In the genomic region with DNA sequence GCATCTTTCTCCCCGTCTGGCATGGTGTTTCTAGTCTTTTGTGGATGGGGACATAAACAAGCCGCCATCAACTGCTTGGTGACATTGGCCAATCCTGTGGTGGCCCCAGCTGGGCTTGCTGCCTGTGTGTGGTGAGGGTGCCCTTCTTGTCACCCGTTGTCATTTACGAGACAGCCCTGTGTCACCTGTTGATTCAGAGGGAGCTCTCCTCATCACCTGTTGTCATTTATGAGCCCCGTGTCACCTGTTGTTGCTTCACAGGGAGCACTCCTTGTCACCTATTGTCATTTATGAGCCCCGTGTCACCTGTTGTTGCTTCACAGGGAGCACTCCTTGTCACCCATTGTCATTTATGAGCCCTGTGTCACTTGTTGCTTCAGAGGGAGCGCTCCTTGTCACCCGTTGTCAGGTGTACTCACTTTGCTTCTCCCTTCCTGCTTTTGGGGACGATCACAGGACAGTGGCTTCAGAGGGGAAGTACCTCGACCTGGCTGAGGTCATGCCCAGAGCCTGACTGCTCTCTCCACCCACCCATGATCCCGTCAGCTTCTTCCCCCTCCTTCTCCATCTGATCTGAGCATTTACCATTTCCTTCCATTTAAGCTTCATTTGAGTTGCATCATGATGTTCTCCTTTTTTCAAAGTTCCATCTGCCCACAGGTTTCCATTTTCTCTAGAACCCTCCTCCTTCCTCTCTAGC, we compare ENCODE assay signal across 8 cellular contexts. TPM values are rescaled to one million over a fixed set of nuclear protein-coding genes. Genes with fewer than 3 reads are reported as not detected.
A peak's percentile ranks its signal among the peaks of the same experiment; 100 is the strongest.
DNase-seq lines count a peak whose midpoint lies in the region; ATAC-seq and TF ChIP-seq lines count a peak whose summit lies in the region.

No MANE protein-coding gene starts in this region.

- no peak for TF ChIP-seq RAD21 in HCT116 (IDR thresholded peaks at IDR 0.05; ENCODE audit: low read depth)

- peak overlapping the region; percentile 91 for H3K27ac Mint-ChIP-seq in activated CD8-positive, alpha-beta T cell treated with anti-CD3 and anti-CD28 coated beads for 36 hours

- H3K9me2 ChIP-seq in HCT116 (ENCODE audit: insufficient read depth) (no peaks in the 10 kb centered on the region), hepatocyte (replicated peaks; ENCODE audit: insufficient read depth) (no peaks in the 10 kb centered on the region)

- ATAC-seq in HCT116 (no peak), GM18873 (IDR thresholded peaks at IDR 0.05; ENCODE audit: low FRiP score, unreplicated experiment) (no peak)
- peak; percentile 75 for ATAC-seq in activated CD8-positive, alpha-beta T cell treated with anti-CD3 and anti-CD28 coated beads for 36 hours

- RAD21 ChIA-PET in HCT116 (lab: Charles Lee; ENCODE audit: low non-redundant PET in 1 of 2, low total read pairs in 2 of 2, uncharacterized antibody in 2 of 2, unreplicated experiment in 2 of 2), result interaction anchor here (0.6 to 1.0 kb wide), 3 partner anchors 77 to 101 kb away, joined by 3 read pairs; no protein-coding TSS in a partner anchor

- no peak for TF ChIP-seq CTCF in HCT116 (IDR thresholded peaks at IDR 0.05 in 2 of 3, conservative IDR thresholded peaks at IDR 0.05 in 1 of 3; ENCODE audit: borderline replicate concordance in 1 of 3, insufficient read depth in 1 of 3, low read depth in 2 of 3, low read length in 2 of 3)
- TF ChIP-seq CTCF in activated CD8-positive, alpha-beta T cell treated with anti-CD3 and anti-CD28 coated beads for 36 hours (IDR thresholded peaks at IDR 0.05), result no peak
- no peak for TF ChIP-seq CTCF in hepatocyte (IDR thresholded peaks at IDR 0.05; ENCODE audit: poor library complexity)

- no TSS peak for BruUV-seq in HCT116 (replicated peaks; lab: Mats Ljungman, UMichigan)

- DNase-seq in GF-D8 (lab: John Stamatoyannopoulos, UW), result peak; percentile 98
- no peak for DNase-seq in HCT116 (ENCODE audit: low read depth, low spot score)
- peak; percentile 44 for DNase-seq in NCI-H146 treated with DMSO at 0.1 percent for 48 hours (lab: John Stamatoyannopoulos, UW; ENCODE audit: unreplicated experiment)
- DNase-seq in activated CD8-positive, alpha-beta T cell treated with anti-CD3 and anti-CD28 coated beads for 36 hours, result peak; percentile 83
- DNase-seq in hepatocyte (ENCODE audit: low spot score), result peak; percentile 32
- DNase-seq in stimulated activated CD8-positive, alpha-beta memory T cell treated with anti-CD3 and anti-CD28 coated beads, Interleukin-7, amount 100 ng/mL, for 4 hours (ENCODE audit: low read depth in 2 of 2), result peak; percentile 26 to 39
- DNase-seq in iPS-NIHi11 (ENCODE audit: low spot score), result no peak

- peaks cover 46 to 63% of the 10 kb centered on the region in 2 experiments for H3K4me1 ChIP-seq in HCT116 (ENCODE audit: control insufficient read depth in 1 of 2, insufficient read depth in 2 of 2, low read length in 2 of 2)
- H3K4me1 ChIP-seq in hepatocyte (ENCODE audit: insufficient read depth), result peaks cover 38% of the 10 kb centered on the region

- no peak overlapping the region; a peak in 1 of 4 replicates for H3K4me3 ChIP-seq in HCT116 (replicated peaks in 1 of 2; ENCODE audit: low read depth in 1 of 2, low read length in 2 of 2)
- H3K4me3 ChIP-seq in hepatocyte, result no peak overlapping the region

- no peak overlapping the region for H3K9ac ChIP-seq in HCT116 (ENCODE audit: low read length)

- H3K27ac ChIP-seq in HCT116 (ENCODE audit: low read depth, low read length) (peak overlapping the region; percentile 53; the same call in 1 of the 2 replicates), hepatocyte (peak overlapping the region; percentile 34)

- H3K36me3 Mint-ChIP-seq in activated CD8-positive, alpha-beta T cell treated with anti-CD3 and anti-CD28 coated beads for 36 hours (ENCODE audit: low read depth), result peaks cover 45% of the 10 kb centered on the region

- CTCF ChIA-PET in HCT116 (lab: Charles Lee), result interaction anchor here (0.7 kb wide), 1 partner anchor 583 kb away, joined by 6 read pairs; no protein-coding TSS in a partner anchor
- CTCF ChIA-PET in activated CD8-positive, alpha-beta T cell treated with anti-CD3 and anti-CD28 coated beads for 36 hours (lab: Charles Lee), result interaction anchor here (1.0 to 7.2 kb wide), 9 partner anchors 9 to 103 kb away, joined by 3 to 61 read pairs (median 4); a partner anchor contains a TSS

- no peak for TF ChIP-seq POLR2A in HCT116 (IDR thresholded peaks at IDR 0.05; ENCODE audit: borderline replicate concordance, extremely low read depth, insufficient read depth, insufficient read length)

- POLR2A ChIA-PET in HCT116 (lab: Charles Lee), result no interaction called here
- POLR2A ChIA-PET in activated CD8-positive, alpha-beta T cell treated with anti-CD3 and anti-CD28 coated beads for 36 hours (lab: Charles Lee), result interaction anchor here (0.6 to 5.7 kb wide), 22 partner anchors 8 to 243 kb away, joined by 3 to 59 read pairs (median 4); a partner anchor contains a TSS

- no peak overlapping the region for H2AFZ ChIP-seq in HCT116 (ENCODE audit: low read depth, low read length, poor library complexity, severe bottlenecking)
- no peak overlapping the region for H2AFZ ChIP-seq in hepatocyte

- intact Hi-C loops in HCT116 (cut with micrococcal nuclease), result loop anchor here (2.0 kb wide), 1 partner anchor 77 kb away; no protein-coding TSS in a partner anchor
- intact Hi-C loops in activated CD8-positive, alpha-beta T cell treated with anti-CD3 and anti-CD28 coated beads for 36 hours (cut with micrococcal nuclease), result loop anchor here (1.0 to 2.0 kb wide), 2 partner anchors 27 to 77 kb away; no protein-coding TSS in a partner anchor

- H3K27me3 ChIP-seq in HCT116 (ENCODE audit: insufficient read depth, low read length) (no peaks in the 10 kb centered on the region), hepatocyte (no peaks in the 10 kb centered on the region)

- peak overlapping the region; percentile 94 for H3K4me3 Mint-ChIP-seq in activated CD8-positive, alpha-beta T cell treated with anti-CD3 and anti-CD28 coated beads for 36 hours

- H3K4me2 ChIP-seq in HCT116 (ENCODE audit: low read length) (peak overlapping the region; percentile 84), hepatocyte (no peak overlapping the region)

- 75% methylated on average over 11 of the region's 11 CpGs for WGBS in hepatocyte (ENCODE audit: low lambda C conversion rate, missing lambda C conversion rate)

- H3K79me2 ChIP-seq in HCT116 (ENCODE audit: insufficient read depth, low read length) (peaks cover 100% of the 10 kb centered on the region), hepatocyte (peaks cover 81% of the 10 kb centered on the region)

- H3K9me3 ChIP-seq in HCT116 (ENCODE audit: control insufficient read depth in 1 of 2, insufficient read depth in 1 of 2, low read depth in 1 of 2, low read length in 2 of 2) (0 out of 4 replicates have a peak, but pooled peaks cover 0 to 6% of the 10 kb centered on the region in 2 experiments), hepatocyte (ENCODE audit: low read depth) (no peaks in the 10 kb centered on the region)

- H3K4me1 Mint-ChIP-seq in activated CD8-positive, alpha-beta T cell treated with anti-CD3 and anti-CD28 coated beads for 36 hours (ENCODE audit: low read depth), result peaks cover 79% of the 10 kb centered on the region

- H3K9me3 Mint-ChIP-seq in activated CD8-positive, alpha-beta T cell treated with anti-CD3 and anti-CD28 coated beads for 36 hours, result peaks cover 4% of the 10 kb centered on the region

- H4K20me1 ChIP-seq in HCT116 (ENCODE audit: insufficient read depth), result peaks cover 3% of the 10 kb centered on the region; the same call in 1 of the 2 replicates
- H4K20me1 ChIP-seq in hepatocyte (ENCODE audit: insufficient read depth, poor library complexity, severe bottlenecking), result no peaks in the 10 kb centered on the region

- H3K27me3 Mint-ChIP-seq in activated CD8-positive, alpha-beta T cell treated with anti-CD3 and anti-CD28 coated beads for 36 hours, result no peaks in the 10 kb centered on the region

- peaks cover 0 to 11% of the 10 kb centered on the region in 2 experiments; a peak in 1 of 4 replicates for H3K36me3 ChIP-seq in HCT116 (ENCODE audit: control insufficient read depth in 1 of 2, insufficient read depth in 2 of 2, low read length in 2 of 2)
- no peaks in the 10 kb centered on the region for H3K36me3 ChIP-seq in hepatocyte (replicated peaks; ENCODE audit: insufficient read depth, low read depth)

TF ChIP-seq in HCT116, 20 proteins besides CTCF, POLR2A, EP300 and RAD21 (continues in another document):
- TF ChIP-seq ZNF274 (IDR thresholded peaks at IDR 0.05; ENCODE audit: low read depth, low read length) (no peak), YY1 (IDR thresholded peaks at IDR 0.05; ENCODE audit: extremely low read depth, insufficient replicate concordance, low read depth, low read length) (no peak), ZFX (IDR thresholded peaks at IDR 0.05) (no peak), SIN3A (IDR thresholded peaks at IDR 0.05; ENCODE audit: low read depth) (no peak), SRF (IDR thresholded peaks at IDR 0.05; ENCODE audit: low read depth) (no peak), SP1 (IDR thresholded peaks at IDR 0.05; ENCODE audit: low read depth) (no peak), EGR1 (IDR thresholded peaks at IDR 0.05; ENCODE audit: low read depth) (no peak), CBX3 (IDR thresholded peaks at IDR 0.05; ENCODE audit: low read depth) (no peak)
- TF ChIP-seq, protein P1, sequence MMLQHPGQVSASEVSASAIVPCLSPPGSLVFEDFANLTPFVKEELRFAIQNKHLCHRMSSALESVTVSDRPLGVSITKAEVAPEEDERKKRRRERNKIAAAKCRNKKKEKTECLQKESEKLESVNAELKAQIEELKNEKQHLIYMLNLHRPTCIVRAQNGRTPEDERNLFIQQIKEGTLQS (IDR thresholded peaks at IDR 0.05), result no peak
- TF ChIP-seq, protein P2, sequence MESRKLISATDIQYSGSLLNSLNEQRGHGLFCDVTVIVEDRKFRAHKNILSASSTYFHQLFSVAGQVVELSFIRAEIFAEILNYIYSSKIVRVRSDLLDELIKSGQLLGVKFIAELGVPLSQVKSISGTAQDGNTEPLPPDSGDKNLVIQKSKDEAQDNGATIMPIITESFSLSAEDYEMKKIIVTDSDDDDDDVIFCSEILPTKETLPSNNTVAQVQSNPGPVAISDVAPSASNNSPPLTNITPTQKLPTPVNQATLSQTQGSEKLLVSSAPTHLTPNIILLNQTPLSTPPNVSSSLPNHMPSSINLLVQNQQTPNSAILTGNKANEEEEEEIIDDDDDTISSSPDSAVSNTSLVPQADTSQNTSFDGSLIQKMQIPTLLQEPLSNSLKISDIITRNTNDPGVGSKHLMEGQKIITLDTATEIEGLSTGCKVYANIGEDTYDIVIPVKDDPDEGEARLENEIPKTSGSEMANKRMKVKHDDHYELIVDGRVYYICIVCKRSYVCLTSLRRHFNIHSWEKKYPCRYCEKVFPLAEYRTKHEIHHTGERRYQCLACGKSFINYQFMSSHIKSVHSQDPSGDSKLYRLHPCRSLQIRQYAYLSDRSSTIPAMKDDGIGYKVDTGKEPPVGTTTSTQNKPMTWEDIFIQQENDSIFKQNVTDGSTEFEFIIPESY (IDR thresholded peaks at IDR 0.05; ENCODE audit: extremely low read depth, insufficient replicate concordance, low read length), result no peak

RNA-seq across cellular contexts. Expression of a gene that starts 29.1 kb away (rescaled TPM):
- total RNA-seq in HCT116 (2021; ENCODE audit: unreplicated experiment) (111 TPM), hepatocyte (13.8 and 22.5 TPM in 2 replicates)
- polyA plus RNA-seq in HCT116 (2012), result 173 and 207 TPM in 2 replicates
- 100 to 1,000 TPM; 166 to 170 TPM for total RNA-seq in activated CD8-positive, alpha-beta T cell treated with anti-CD3 and anti-CD28 coated beads for 36 hours
- polyA plus RNA-seq in hepatocyte, result 37.4 and 39.1 TPM in 2 replicates

Comparison
In these comparisons a context has a peak if more than half of its experiments do, and no peak if none do; other contexts are left out.
1. DNase-seq: peak in GF-D8 (single experiment), NCI-H146 treated with DMSO at 0.1 percent for 48 hours (single experiment), activated CD8-positive, alpha-beta T cell treated with anti-CD3 and anti-CD28 coated beads for 36 hours (single experiment), hepatocyte (single experiment) and stimulated activated CD8-positive, alpha-beta memory T cell treated with anti-CD3 and anti-CD28 coated beads, Interleukin-7, amount 100 ng/mL, for 4 hours (2 of 2); none in HCT116 (single experiment) and iPS-NIHi11 (single experiment).